1 cellular context compared by ENCODE assay signal in genomic region chr10:73930630-73931327, GRCh38. TPM values are rescaled to one million over a fixed set of nuclear protein-coding genes. Genes with fewer than 3 reads are reported as not detected.
"Had no signal": no experiment of that assay in that cellular context is flagged by ENCODE, and none has a peak within 500 bp of the region (broad histone marks: within the 10 kb centered on the region; RNA-seq: fewer than 3 reads in every experiment).

No MANE protein-coding gene starts in this region.

RNA-seq across cellular contexts. Expression of gene PLAU, which starts 19.8 kb away (rescaled TPM):
- polyA plus RNA-seq: naive thymus-derived CD8-positive, alpha-beta T cell had no signal
